Comparison of ENCODE assay signal across 8 cellular contexts in genomic region chr11:65424200-65425104, GRCh38. TPM values are rescaled to one million over a fixed set of nuclear protein-coding genes. Genes with fewer than 3 reads are reported as not detected.
DNase-seq lines count a peak whose midpoint lies in the region; ATAC-seq and TF ChIP-seq lines count a peak whose summit lies in the region.

No MANE protein-coding gene starts in this region.

- H3K9me2 ChIP-seq in SU-DHL-6 (replicated peaks; ENCODE audit: insufficient read depth, low read length): no peaks in the 10 kb centered on the region

- no peak for TF ChIP-seq CTCF in SU-DHL-6 (IDR thresholded peaks at IDR 0.05; ENCODE audit: insufficient read depth, low read length, poor library complexity, severe bottlenecking)
- no peak for TF ChIP-seq CTCF in right lobe of liver (IDR thresholded peaks at IDR 0.05)
- no peak for TF ChIP-seq CTCF in GM20000 (IDR thresholded peaks at IDR 0.05; ENCODE audit: extremely low read depth, missing control alignments)

- H3K36me3 ChIP-seq in SU-DHL-6 (ENCODE audit: low read length) (peaks cover 6% of the 10 kb centered on the region; the same call in 1 of the 2 replicates), right lobe of liver (peaks cover 0 to 16% (median 6%) of the 10 kb centered on the region in 4 donors)

- H3K27me3 ChIP-seq in SU-DHL-6 (ENCODE audit: low read length) (no peaks in the 10 kb centered on the region), right lobe of liver (no peaks in the 10 kb centered on the region)

- H2AFZ ChIP-seq in SU-DHL-6 (ENCODE audit: low read depth, low read length, severe bottlenecking): no peak overlapping the region

- H3K79me2 ChIP-seq in SU-DHL-6 (ENCODE audit: insufficient read depth, low read length): peaks cover 78% of the 10 kb centered on the region

- H3K4me2 ChIP-seq in SU-DHL-6 (ENCODE audit: low read depth, low read length, poor library complexity, severe bottlenecking): peak overlapping the region; percentile 98

- H3K27ac ChIP-seq in SU-DHL-6 (ENCODE audit: low read depth, low read length): peak overlapping the region; percentile 98
- H3K27ac ChIP-seq in caudate nucleus (ENCODE audit: low read depth, low read length): peak overlapping the region; percentile 99
- H3K27ac ChIP-seq in right lobe of liver: peak overlapping the region; percentile 97 to 100 (median 100)

- TF ChIP-seq POLR2A in GM19193 (IDR thresholded peaks at IDR 0.05; ENCODE audit: extremely low read depth, insufficient read depth, insufficient read length) (peak; percentile 71), right lobe of liver (IDR thresholded peaks at IDR 0.05) (peak; percentile 49)

- intact Hi-C loops in right lobe of liver (cut with DNase I): loop anchor here in 1 of 2 donors (5.0 kb wide), 1 partner anchor 73 kb away; the partner anchor contains the start of gene MALAT1

- H3F3A ChIP-seq in SU-DHL-6 (ENCODE audit: insufficient read depth): peaks cover 95% of the 10 kb centered on the region

- H3K9me3 ChIP-seq in SU-DHL-6 (ENCODE audit: insufficient read depth, low read length) (no peaks in the 10 kb centered on the region), right lobe of liver (no peaks in the 10 kb centered on the region)

- 0% methylated on average over 15 of the region's 18 CpGs for WGBS in right lobe of liver (ENCODE audit: insufficient coverage, low coverage, low lambda C conversion rate, missing lambda C conversion rate)

- ATAC-seq in right lobe of liver: no peak
- no peak for ATAC-seq in GM21737 (IDR thresholded peaks at IDR 0.05; ENCODE audit: unreplicated experiment)
- no peak for ATAC-seq in GM19035 (IDR thresholded peaks at IDR 0.05; ENCODE audit: unreplicated experiment)

- H3K9ac ChIP-seq in SU-DHL-6 (ENCODE audit: low read length): peak overlapping the region; percentile 99

- H4K20me1 ChIP-seq in SU-DHL-6 (ENCODE audit: low read depth, low read length): no peaks in the 10 kb centered on the region

- peak in 10 of 61 donors; percentile 22 to 44 (median 37) for DNase-seq in caudate nucleus (lab: John Stamatoyannopoulos, UW)
- DNase-seq in right lobe of liver: peak; percentile 63 to 76 (median 75)
- DNase-seq in stimulated activated CD8-positive, alpha-beta memory T cell treated with anti-CD3 and anti-CD28 coated beads, Interleukin-7, amount 100 ng/mL, for 24 hours (ENCODE audit: low read depth): peak; percentile 49
- no peak for DNase-seq in GM20000 (ENCODE audit: low spot score)

- H3K4me3 ChIP-seq in SU-DHL-6 (ENCODE audit: insufficient read depth, low read length, poor library complexity, severe bottlenecking) (peak overlapping the region; percentile 79), right lobe of liver (peak overlapping the region; percentile 68 to 87 (median 77))

- H3K4me1 ChIP-seq in right lobe of liver: peaks cover 0 to 15% (median 7%) of the 10 kb centered on the region in 4 donors

RNA-seq across cellular contexts. Expression of gene NEAT1, which starts 1.9 kb away (rescaled TPM):
- 1,000 to 10,000 TPM in 2 of 6 experiments, 100 to 1,000 TPM in 4; 202 to 1,225 (median 767) TPM for total RNA-seq in right lobe of liver

RNA-seq across cellular contexts. Expression of gene FRMD8, which starts 38.0 kb away (rescaled TPM):
- 10 to 100 TPM in 4 of 6 experiments, 1 to 10 TPM in 2; 7.7 to 17.1 (median 14.3) TPM for total RNA-seq in right lobe of liver

RNA-seq across cellular contexts. Expression of gene SLC25A45, which starts 42.0 kb away (rescaled TPM):
- total RNA-seq in right lobe of liver: 10 to 100 TPM in 4 of 6 experiments, 1 to 10 TPM in 2; 7.5 to 17.5 (median 12.1) TPM
